Comparison of ENCODE assay signal across 8 cellular contexts in genomic region chr2:63888490-63889402, GRCh38. TPM values are rescaled to one million over a fixed set of nuclear protein-coding genes. Genes with fewer than 3 reads are reported as not detected.
DNase-seq lines count a peak whose midpoint lies in the region; ATAC-seq, FAIRE-seq and TF ChIP-seq lines count a peak whose summit lies in the region.

No MANE protein-coding gene starts in this region.

- no peaks in the 10 kb centered on the region for H3K9me3 ChIP-seq in neural cell (ENCODE audit: low read length)

- peak; percentile 57; the same call in 1 of the 2 replicates for TF ChIP-seq CTCF in GM12874 (IDR thresholded peaks at IDR 0.05; ENCODE audit: insufficient read depth, low read depth, low read length)
- peak; percentile 83 for TF ChIP-seq CTCF in neural cell (IDR thresholded peaks at IDR 0.05; ENCODE audit: poor library complexity, severe bottlenecking)

- peak overlapping the region; percentile 1 for H3K27ac Mint-ChIP-seq in activated CD4-positive, alpha-beta memory T cell treated with anti-CD3 and anti-CD28 coated beads, Interleukin-2, amount 10 ng/mL, durations not matched to agents 7 days and 5 days

- H3K36me3 ChIP-seq in neural cell (ENCODE audit: insufficient read depth, low read length): peaks cover 4% of the 10 kb centered on the region

- H3K27ac ChIP-seq in neural cell (ENCODE audit: low read length): no peak overlapping the region

- no peaks in the 10 kb centered on the region for H4K20me1 ChIP-seq in neural cell (ENCODE audit: insufficient read depth)

- DNase-seq in AG08396 (ENCODE audit: low spot score) (peak; percentile 48), NCI-H460 (ENCODE audit: extremely low read depth, low read depth) (peak; percentile 47), urothelium cell line (ENCODE audit: low spot score) (peak; percentile 67)
- peak; percentile 46 for DNase-seq in activated CD4-positive, alpha-beta memory T cell treated with anti-CD3 and anti-CD28 coated beads, Interleukin-2, amount 10 ng/mL, durations not matched to agents 7 days and 5 days

- no peak for FAIRE-seq in urothelium cell line (lab: Jason Lieb, UNC)

- no peak overlapping the region for H3K9ac ChIP-seq in neural cell (ENCODE audit: low read length)

- peaks cover 2% of the 10 kb centered on the region for H3K4me1 Mint-ChIP-seq in activated CD4-positive, alpha-beta memory T cell treated with anti-CD3 and anti-CD28 coated beads, Interleukin-2, amount 10 ng/mL, durations not matched to agents 7 days and 5 days

- no peaks in the 10 kb centered on the region for H3K9me2 ChIP-seq in neural cell (ENCODE audit: insufficient read depth, low read length)

- H3K4me3 ChIP-seq in neural cell (ENCODE audit: low read length): no peak overlapping the region

- no peaks in the 10 kb centered on the region for H3F3A ChIP-seq in neural cell (ENCODE audit: insufficient read depth, low read length, poor library complexity, severe bottlenecking)

- no peaks in the 10 kb centered on the region for H3K27me3 Mint-ChIP-seq in activated CD4-positive, alpha-beta memory T cell treated with anti-CD3 and anti-CD28 coated beads, Interleukin-2, amount 10 ng/mL, durations not matched to agents 7 days and 5 days

- no peak overlapping the region for H3K4me3 Mint-ChIP-seq in activated CD4-positive, alpha-beta memory T cell treated with anti-CD3 and anti-CD28 coated beads, Interleukin-2, amount 10 ng/mL, durations not matched to agents 7 days and 5 days

- H3K27me3 ChIP-seq in neural cell (ENCODE audit: insufficient read depth, low read depth, low read length): no peaks in the 10 kb centered on the region

- CTCF ChIA-PET in activated CD4-positive, alpha-beta memory T cell treated with anti-CD3 and anti-CD28 coated beads, Interleukin-2, amount 10 ng/mL, durations not matched to agents 7 days and 5 days (lab: Charles Lee): interaction anchor here (0.7 to 1.7 kb wide), 2 partner anchors 189 kb away, joined by 3 to 9 read pairs; no protein-coding TSS in a partner anchor

- POLR2A ChIA-PET in activated CD4-positive, alpha-beta memory T cell treated with anti-CD3 and anti-CD28 coated beads, Interleukin-2, amount 10 ng/mL, durations not matched to agents 7 days and 5 days (lab: Charles Lee): no interaction called here

- H3K9me3 Mint-ChIP-seq in activated CD4-positive, alpha-beta memory T cell treated with anti-CD3 and anti-CD28 coated beads, Interleukin-2, amount 10 ng/mL, durations not matched to agents 7 days and 5 days: no peaks in the 10 kb centered on the region

- peaks cover 71% of the 10 kb centered on the region for H3K36me3 Mint-ChIP-seq in activated CD4-positive, alpha-beta memory T cell treated with anti-CD3 and anti-CD28 coated beads, Interleukin-2, amount 10 ng/mL, durations not matched to agents 7 days and 5 days (ENCODE audit: low read depth)

- H3K79me2 ChIP-seq in neural cell (replicated peaks; ENCODE audit: insufficient read depth, low read length): no peaks in the 10 kb centered on the region

- no peak overlapping the region for H3K4me2 ChIP-seq in neural cell (ENCODE audit: low read length)

- ATAC-seq in HG02981 (IDR thresholded peaks at IDR 0.05; ENCODE audit: unreplicated experiment) (peak; percentile 78), esophagus mucosa (peak; percentile 73)

- no peak for TF ChIP-seq EP300 in neural cell (conservative IDR thresholded peaks at IDR 0.05; ENCODE audit: poor library complexity, severe bottlenecking)

- TF ChIP-seq RAD21 in neural cell (conservative IDR thresholded peaks at IDR 0.05): peak; percentile 84

- no peak overlapping the region for H2AFZ ChIP-seq in neural cell (ENCODE audit: low read depth, low read length)

TF ChIP-seq in neural cell, 6 proteins besides CTCF, POLR2A, EP300 and RAD21:
- no peak for TF ChIP-seq TAF1 (IDR thresholded peaks at IDR 0.05; ENCODE audit: low read depth)
- peak; percentile 87 for TF ChIP-seq SMC3 (conservative IDR thresholded peaks at IDR 0.05; ENCODE audit: poor library complexity)
- no peak for TF ChIP-seq MXI1 (conservative IDR thresholded peaks at IDR 0.05; ENCODE audit: poor library complexity, severe bottlenecking)
TF ChIP-seq in neural cell: peak in this region for 1.

RNA-seq across cellular contexts. Expression of gene UGP2, which starts 47.0 kb away (rescaled TPM):
- 84.8 and 86.5 TPM in 2 replicates for total RNA-seq in NCI-H460 (2014; rRNA removed; shearing (Covaris generic))
- 28.0 and 49.3 TPM in 2 replicates for polyA plus RNA-seq in NCI-H460 (2014; cell fraction: nucleus; rRNA removed)
- 100 to 1,000 TPM; 180 TPM for total RNA-seq in activated CD4-positive, alpha-beta memory T cell treated with anti-CD3 and anti-CD28 coated beads, Interleukin-2, amount 10 ng/mL, durations not matched to agents 7 days and 5 days
- total RNA-seq in esophagus mucosa: 87.8 TPM
- polyA plus RNA-seq in neural cell: 51.7 and 55.6 TPM in 2 replicates
- polyA minus RNA-seq in neural cell: 55.5 and 57.9 TPM in 2 replicates
